ENCODE assay signal across 1 cellular context in the genomic region with DNA sequence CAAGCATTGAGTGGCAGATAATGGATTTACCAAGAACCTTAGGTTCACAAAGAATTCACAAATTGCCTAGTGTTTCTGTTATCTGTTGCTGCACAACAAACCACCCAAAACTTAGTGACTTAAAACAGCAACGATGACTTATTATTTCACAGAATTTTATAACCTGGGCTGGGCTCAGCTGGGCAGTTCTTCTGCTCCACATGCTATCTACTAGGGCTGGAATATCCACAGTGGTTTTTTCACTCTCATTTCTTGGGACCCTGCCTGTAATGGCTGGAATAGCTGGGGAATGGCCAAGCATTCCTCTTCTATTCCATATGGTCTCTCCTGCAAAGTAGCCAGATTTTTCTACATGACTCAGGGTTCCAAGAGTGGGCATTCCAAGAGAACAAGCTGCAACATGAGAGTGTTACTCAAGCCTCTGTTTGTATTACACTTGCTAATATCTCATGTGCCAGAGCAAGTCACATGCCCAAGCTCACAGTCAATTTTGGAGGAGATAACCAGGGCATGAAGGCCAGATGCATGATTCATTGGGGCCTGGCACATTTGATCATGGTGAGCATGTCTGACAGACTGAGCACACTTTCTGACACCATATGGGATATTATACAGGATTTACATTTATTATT.
TF ChIP-seq lines count a peak whose summit lies in the region.

No MANE protein-coding gene starts in this region.

TF ChIP-seq in SK-N-SH treated with all-trans-retinoic acid at 6 μM for 48 hours, 23 proteins besides CTCF, POLR2A, EP300 and RAD21 (continued from another document):
- TF ChIP-seq POU6F1 (CRISPR knock-in tag; IDR thresholded peaks at IDR 0.05; ENCODE audit: borderline replicate concordance, low read depth) (no peak), ZFP30 (CRISPR knock-in tag; IDR thresholded peaks at IDR 0.05) (no peak), ZNF8 (CRISPR knock-in tag; IDR thresholded peaks at IDR 0.05) (no peak), TCF4 (CRISPR knock-in tag; IDR thresholded peaks at IDR 0.05; ENCODE audit: borderline replicate concordance) (no peak), SNAI2 (CRISPR knock-in tag; IDR thresholded peaks at IDR 0.05) (no peak), ZNF70 (CRISPR knock-in tag; IDR thresholded peaks at IDR 0.05) (no peak)
